Comparison of ENCODE assay signal across 8 cellular contexts in the genomic region with DNA sequence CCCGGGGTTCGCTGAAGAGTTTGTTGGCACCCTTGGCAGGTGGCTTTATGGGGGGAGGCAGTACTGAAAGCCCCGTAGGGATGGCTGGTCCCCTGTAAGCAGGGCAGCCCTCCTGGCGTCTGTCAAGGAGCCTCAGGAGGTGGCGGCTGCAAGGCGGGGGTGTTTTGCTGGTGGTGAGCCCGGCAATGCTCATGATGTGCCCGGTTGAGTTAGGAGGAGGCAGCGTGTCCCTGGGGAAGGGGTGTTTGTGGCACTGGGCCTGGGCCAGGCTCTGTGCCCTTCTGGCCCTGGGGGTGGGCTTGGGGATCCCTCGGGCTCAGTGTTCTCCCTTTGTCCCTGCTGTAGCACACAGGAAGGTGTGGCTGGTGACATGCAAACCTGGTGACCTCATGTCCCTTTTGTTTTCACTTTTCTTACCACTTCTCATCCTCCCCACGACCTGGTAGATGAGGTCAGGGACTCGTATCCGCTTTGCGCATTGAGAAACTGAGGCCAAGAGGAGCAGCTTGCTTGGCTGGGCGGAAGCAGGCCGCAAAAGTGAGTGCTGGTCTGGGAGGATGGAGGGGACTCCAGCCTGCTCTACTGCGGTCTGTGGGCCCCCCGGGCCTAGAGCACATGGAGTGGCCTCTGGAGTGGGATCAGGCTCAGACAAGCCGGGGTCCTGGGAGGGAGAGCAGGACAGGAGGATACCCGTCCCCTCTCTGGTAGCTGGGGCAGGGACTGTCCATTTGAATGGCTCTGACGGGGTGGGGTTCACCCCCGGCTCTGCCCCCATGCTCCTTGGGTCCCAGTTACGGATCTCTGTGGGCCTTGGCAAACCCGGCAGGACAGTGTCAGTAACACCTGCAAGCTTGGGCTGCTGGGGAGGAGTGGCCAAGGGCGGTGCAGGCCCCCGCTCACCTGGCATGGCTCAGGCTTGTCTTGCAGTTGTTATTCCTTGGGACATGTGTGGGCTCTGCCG.
DNase-seq lines count a peak whose midpoint lies in the region; ATAC-seq and TF ChIP-seq lines count a peak whose summit lies in the region.

No MANE protein-coding gene starts in this region.

- peak; percentile 42 for DNase-seq in central memory CD4-positive, alpha-beta T cell
- peak in 7 of 10 donors; percentile 51 to 94 (median 67) for DNase-seq in posterior cingulate gyrus
- DNase-seq in NCI-H345 treated with DMSO at 0.1 percent for 48 hours (lab: John Stamatoyannopoulos, UW; ENCODE audit: unreplicated experiment), result no peak
- no peak for DNase-seq in OCI-M1 (lab: John Stamatoyannopoulos, UW)

- peak overlapping the region; percentile 84 for H3K4me3 ChIP-seq in GM12875 (ENCODE audit: low read depth, low read length)

- peak; percentile 38 for ATAC-seq in HG03175 (IDR thresholded peaks at IDR 0.05; ENCODE audit: unreplicated experiment)
- no peak for ATAC-seq in HG03280 (IDR thresholded peaks at IDR 0.05; ENCODE audit: unreplicated experiment)
- no peak for ATAC-seq in HG03378 (IDR thresholded peaks at IDR 0.05; ENCODE audit: unreplicated experiment)

- no peak for TF ChIP-seq CTCF in GM12875 (IDR thresholded peaks at IDR 0.05; ENCODE audit: borderline replicate concordance, insufficient read depth, low read depth, low read length)

- intact Hi-C loops in posterior cingulate gyrus (cut with DNase I), result no loop called here

Comparison
In these comparisons a context has a peak if more than half of its experiments do, and no peak if none do; other contexts are left out.
1. DNase-seq: peak in central memory CD4-positive, alpha-beta T cell (single experiment) and posterior cingulate gyrus (7 of 10); none in NCI-H345 treated with DMSO at 0.1 percent for 48 hours (single experiment) and OCI-M1 (single experiment).